Comparison of ENCODE assay signal across 8 cellular contexts in genomic region chr4:6695660-6696581, GRCh38. TPM values are rescaled to one million over a fixed set of nuclear protein-coding genes. Genes with fewer than 3 reads are reported as not detected.
DNase-seq lines count a peak whose midpoint lies in the region; ATAC-seq and TF ChIP-seq lines count a peak whose summit lies in the region.

No MANE protein-coding gene starts in this region.

- H3K9me3 ChIP-seq in OCI-LY7 (ENCODE audit: low read length): no peaks in the 10 kb centered on the region

- DNase-seq in HL-60 (ENCODE audit: low read depth in 1 of 2, low spot score in 1 of 2): peak in 1 of 2 experiments; percentile 85
- DNase-seq in UCSD-AML1 (lab: John Stamatoyannopoulos, UW; ENCODE audit: unreplicated experiment): peak; percentile 36
- no peak for DNase-seq in epithelial cell of prostate (ENCODE audit: low read depth, low spot score)
- peak; percentile 30 to 40 for DNase-seq in stimulated activated CD4-positive, alpha-beta T cell treated with anti-CD3 and anti-CD28 coated beads, Interleukin-2, amount 100 ng/mL, for 24 hours
- DNase-seq in brain microvascular endothelial cell: no peak
- DNase-seq in inferior parietal cortex (ENCODE audit: extremely low spot score): no peak
- DNase-seq in OCI-LY7 (ENCODE audit: low spot score): no peak

- no TSS peak for BruUV-seq in OCI-LY7 (replicated peaks; lab: Mats Ljungman, UMichigan)

- intact Hi-C loops in OCI-LY7 (cut with micrococcal nuclease; ENCODE audit: unreplicated experiment): no loop called here

- H3K4me1 ChIP-seq in OCI-LY7 (ENCODE audit: insufficient read depth, low read length, poor library complexity, severe bottlenecking): no peaks in the 10 kb centered on the region

- ATAC-seq in HG02981 (IDR thresholded peaks at IDR 0.05; ENCODE audit: unreplicated experiment): no peak

- no peak overlapping the region for H3K4me2 ChIP-seq in OCI-LY7 (ENCODE audit: low read length)

- H2AFZ ChIP-seq in OCI-LY7 (ENCODE audit: low read length): no peak overlapping the region

- H3K27me3 ChIP-seq in HL-60 (ENCODE audit: insufficient read depth, poor library complexity, severe bottlenecking) (no peaks in the 10 kb centered on the region), brain microvascular endothelial cell (replicated peaks) (no peaks in the 10 kb centered on the region)

- CTCF ChIA-PET in OCI-LY7 (lab: Charles Lee; ENCODE audit: unreplicated experiment): no interaction called here

- H3K9me2 ChIP-seq in OCI-LY7 (ENCODE audit: insufficient read depth, low read length): no peaks in the 10 kb centered on the region

- peak overlapping the region; percentile 88 for H3K27ac ChIP-seq in HL-60 (replicated peaks)
- H3K27ac ChIP-seq in epithelial cell of prostate: peak overlapping the region; percentile 81
- no peak overlapping the region for H3K27ac ChIP-seq in brain microvascular endothelial cell
- no peak overlapping the region for H3K27ac ChIP-seq in OCI-LY7 (ENCODE audit: low read depth, low read length, poor library complexity, severe bottlenecking)

- no peaks in the 10 kb centered on the region for H3K36me3 ChIP-seq in brain microvascular endothelial cell (replicated peaks)
- H3K36me3 ChIP-seq in OCI-LY7 (ENCODE audit: insufficient read depth, low read length): peaks cover 4% of the 10 kb centered on the region; the same call in 1 of the 2 replicates

- H3K4me3 ChIP-seq in HL-60 (replicated peaks; ENCODE audit: insufficient read depth, low read length) (peak overlapping the region; percentile 13; the same call in 1 of the 2 replicates), brain microvascular endothelial cell (ENCODE audit: low read depth, low read length) (no peak overlapping the region), OCI-LY7 (ENCODE audit: low read depth, low read length, poor library complexity, severe bottlenecking) (no peak overlapping the region)

- no peaks in the 10 kb centered on the region for H3K79me2 ChIP-seq in OCI-LY7 (ENCODE audit: insufficient read depth, low read depth, low read length)

- in situ Hi-C loops in brain microvascular endothelial cell (cut with HindIII; ENCODE audit: low pct_ligation_motif_present, low sequenced_read_pairs): no loop called here

- H4K20me1 ChIP-seq in OCI-LY7 (ENCODE audit: insufficient read depth, low read length): no peaks in the 10 kb centered on the region

- TF ChIP-seq CTCF in HL-60 (IDR thresholded peaks at IDR 0.05; ENCODE audit: insufficient read depth, low read length) (no peak), brain microvascular endothelial cell (IDR thresholded peaks at IDR 0.05; ENCODE audit: low read depth, low read length, missing control alignments) (no peak), OCI-LY7 (conservative IDR thresholded peaks at IDR 0.05; ENCODE audit: low read length) (no peak)

- POLR2A ChIA-PET in OCI-LY7 (lab: Charles Lee): interaction anchor here (1.2 kb wide), 1 partner anchor 22 kb away, joined by 3 read pairs; a partner anchor contains a TSS

RNA-seq across cellular contexts. Expression of gene S100P, which starts 2.2 kb away (rescaled TPM):
- not detected in 2 replicates for total RNA-seq in OCI-LY7 (2014; rRNA removed; shearing (Covaris generic))
- not detected in 2 replicates for total RNA-seq in OCI-LY7 (2022)

RNA-seq across cellular contexts. Expression of gene MRFAP1L1, which starts 13.7 kb away (rescaled TPM):
- total RNA-seq in OCI-LY7 (2014; rRNA removed; shearing (Covaris generic)): 50.5 and 79.2 TPM in 2 replicates
- total RNA-seq in OCI-LY7 (2022): 49.3 and 50.1 TPM in 2 replicates

RNA-seq across cellular contexts. Expression of gene BLOC1S4, which starts 20.1 kb away (rescaled TPM):
- total RNA-seq in OCI-LY7 (2014; rRNA removed; shearing (Covaris generic)): 26.5 and 36.1 TPM in 2 replicates
- 26.1 and 32.3 TPM in 2 replicates for total RNA-seq in OCI-LY7 (2022)

RNA-seq across cellular contexts. Expression of gene MRFAP1, which starts 55.4 kb away (rescaled TPM):
- 90.8 and 142 TPM in 2 replicates for total RNA-seq in OCI-LY7 (2014; rRNA removed; shearing (Covaris generic))
- total RNA-seq in OCI-LY7 (2022): 213 and 224 TPM in 2 replicates

Comparison
In these comparisons a context has a peak if more than half of its experiments do, and no peak if none do; other contexts are left out.
1. DNase-seq: peak in UCSD-AML1 (single experiment) and stimulated activated CD4-positive, alpha-beta T cell treated with anti-CD3 and anti-CD28 coated beads, Interleukin-2, amount 100 ng/mL, for 24 hours (2 of 2); none in epithelial cell of prostate (single experiment), brain microvascular endothelial cell (single experiment), inferior parietal cortex (single experiment) and OCI-LY7 (single experiment).
2. H3K27ac ChIP-seq: peak in HL-60 (single experiment) and epithelial cell of prostate (single experiment); none in brain microvascular endothelial cell (single experiment) and OCI-LY7 (single experiment).